9 cellular contexts compared by ENCODE assay signal in genomic region chr7:15315678-15316077, GRCh38.
"Had no signal": no experiment of that assay in that cellular context is flagged by ENCODE, and none has a peak within 500 bp of the region (broad histone marks: within the 10 kb centered on the region; RNA-seq: fewer than 3 reads in every experiment).

No MANE protein-coding gene starts in this region.

- H3K36me3 Mint-ChIP-seq: IgD-negative memory B cell had no signal

- H2AFZ ChIP-seq: GM23248 had no signal

- H3K9me3 Mint-ChIP-seq: HFFc6 had no signal

- ATAC-seq: HCT116 had no signal

- H3K4me1 Mint-ChIP-seq: IgD-negative memory B cell had no signal

- H3K4me3 Mint-ChIP-seq: HFFc6, IgD-negative memory B cell had no signal

- H3K27me3 Mint-ChIP-seq: IgD-negative memory B cell had no signal

- DNase-seq: GM23248, GOT3, H7, HFFc6, KG1 had no signal

- H3K27ac ChIP-seq: GM23248, HL-60 had no signal

- H3K36me3 ChIP-seq: HAP-1 had no signal

- H3K4me1 ChIP-seq: HAP-1 had no signal

- H3K27ac Mint-ChIP-seq: HFFc6, IgD-negative memory B cell had no signal

- H3K4me3 ChIP-seq: GM23248, HAP-1 had no signal

- H3K9ac ChIP-seq: GM23248 had no signal

- H3K9me3 ChIP-seq: HAP-1 had no signal
